1 cellular context compared by ENCODE assay signal in genomic region chr19:36112678-36113077, GRCh38.
TF ChIP-seq lines count a peak whose summit lies in the region.

No MANE protein-coding gene starts in this region.

TF ChIP-seq in GM23338, 12 proteins besides CTCF, POLR2A, EP300 and RAD21 (continued from another document):
- TF ChIP-seq ZNF462 (CRISPR knock-in tag; IDR thresholded peaks at IDR 0.05) = no peak
